ENCODE assay signal across 14 cellular contexts in the genomic region with DNA sequence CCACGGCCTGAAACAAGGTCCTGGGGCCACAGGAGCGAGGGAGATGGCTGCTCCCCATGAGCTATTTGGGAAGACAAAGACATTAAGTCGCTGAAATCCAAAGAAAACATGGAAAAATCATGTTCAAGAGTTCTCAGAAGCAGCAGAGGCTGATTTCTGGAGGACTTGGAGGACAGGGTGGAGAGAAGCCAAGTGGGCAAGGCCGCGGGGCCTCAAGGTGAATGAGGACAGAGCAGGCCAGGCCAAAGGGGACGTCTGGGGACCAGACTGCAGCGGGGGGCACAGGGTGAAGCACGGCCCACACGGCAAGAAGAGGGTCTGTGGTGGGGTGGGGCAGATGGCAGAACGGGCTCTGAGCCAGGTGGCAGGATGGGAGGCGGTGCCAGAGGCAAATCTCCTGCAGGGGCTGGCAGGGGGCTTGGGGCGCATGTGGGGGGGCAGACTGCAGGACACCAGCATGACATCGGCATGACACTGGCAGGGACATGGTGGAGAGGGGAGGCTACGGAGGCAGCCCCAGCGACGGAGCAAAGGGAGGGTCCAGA.
"Had no signal": no experiment of that assay in that cellular context is flagged by ENCODE, and none has a peak within 500 bp of the region (broad histone marks: within the 10 kb centered on the region; RNA-seq: fewer than 3 reads in every experiment).

No MANE protein-coding gene starts in this region.

- ATAC-seq: effector memory CD8-positive, alpha-beta T cell; gastrocnemius medialis; left colon; lower lobe of right lung had no signal

- H3K9me3 Mint-ChIP-seq: activated CD4-positive, alpha-beta T cell treated with anti-CD3 and anti-CD28 coated beads, Interleukin-2, amount 10 ng/mL, durations not matched to agents 24 days and 14 days; effector memory CD8-positive, alpha-beta T cell; mesothelial cell of epicardium had no signal

- H3K27me3 Mint-ChIP-seq: activated CD4-positive, alpha-beta T cell treated with anti-CD3 and anti-CD28 coated beads, Interleukin-2, amount 10 ng/mL, durations not matched to agents 24 days and 14 days; effector memory CD8-positive, alpha-beta T cell had no signal

- H3K27ac Mint-ChIP-seq: activated CD4-positive, alpha-beta T cell treated with anti-CD3 and anti-CD28 coated beads, Interleukin-2, amount 10 ng/mL, durations not matched to agents 24 days and 14 days; mesothelial cell of epicardium had no signal

- H3K36me3 ChIP-seq: gastrocnemius medialis, ovary had no signal

- DNase-seq: activated CD4-positive, alpha-beta T cell treated with anti-CD3 and anti-CD28 coated beads, Interleukin-2, amount 10 ng/mL, durations not matched to agents 24 days and 14 days; activated CD4-positive, CD25-positive, alpha-beta regulatory T cell; activated naive CD4-positive, alpha-beta T cell; dermis blood vessel endothelial cell; effector memory CD8-positive, alpha-beta T cell; gastrocnemius medialis; left colon; lower lobe of right lung; sigmoid colon; spleen had no signal

- H3K4me3 Mint-ChIP-seq: activated CD4-positive, alpha-beta T cell treated with anti-CD3 and anti-CD28 coated beads, Interleukin-2, amount 10 ng/mL, durations not matched to agents 24 days and 14 days; mesothelial cell of epicardium had no signal

- H3K27ac ChIP-seq: ascending aorta, epithelial cell of prostate, gastrocnemius medialis, lower lobe of right lung, ovary, sigmoid colon, spleen had no signal

- H3K4me3 ChIP-seq: ascending aorta, gastrocnemius medialis, lower lobe of right lung, ovary, sigmoid colon, spleen had no signal

- H3K27me3 ChIP-seq: ascending aorta, gastrocnemius medialis, ovary, sigmoid colon, spleen had no signal
